In genomic region chr12:95217377-95218163, GRCh38 we compare ENCODE assay signal across 8 cellular contexts. TPM values are rescaled to one million over a fixed set of nuclear protein-coding genes. Genes with fewer than 3 reads are reported as not detected.
A peak's percentile ranks its signal among the peaks of the same experiment; 100 is the strongest.
DNase-seq lines count a peak whose midpoint lies in the region; ATAC-seq and TF ChIP-seq lines count a peak whose summit lies in the region.

Gene FGD6, minus strand, starts transcription at chr12:95217467. Its CDS starts 227 bp downstream, at chr12:95217240.
Gene VEZT, plus strand, starts transcription at chr12:95217807. Its CDS starts 44 bp downstream, at chr12:95217851.

- peak within 1 kb of the TSS; percentile 92 for H3K14ac ChIP-seq in IMR-90 (replicated peaks; ENCODE audit: low read depth, low read length)

- H3K56ac ChIP-seq in IMR-90 (ENCODE audit: extremely low read depth, insufficient read depth, low read length), result peak within 1 kb of the TSS; percentile 78

- peak within 1 kb of the TSS; percentile 92 for H3K23ac ChIP-seq in IMR-90 (ENCODE audit: low read depth, low read length)

- peak within 1 kb of the TSS; percentile 93 for H2BK5ac ChIP-seq in IMR-90 (ENCODE audit: low read depth, low read length, poor library complexity, severe bottlenecking)

- dilution Hi-C loops in IMR-90 (cut with HindIII; ENCODE audit: low sequenced_read_pairs, unreplicated experiment), result no loop called here

- H3K27ac ChIP-seq in IMR-90 (ENCODE audit: insufficient read depth, low read length) (peak within 1 kb of the TSS; percentile 77), OCI-LY7 (ENCODE audit: low read depth, low read length, poor library complexity, severe bottlenecking) (peak within 1 kb of the TSS; percentile 82)

- peak; percentile 81 for TF ChIP-seq RAD21 in IMR-90 (IDR thresholded peaks at IDR 0.05; ENCODE audit: low read length)

- intact Hi-C loops in IMR-90 (cut with micrococcal nuclease), result loop anchor here (1.0 to 5.0 kb wide), 6 partner anchors 50 to 317 kb away; partner anchors contain the start of genes METAP2 and NR2C1
- intact Hi-C loops in OCI-LY7 (cut with micrococcal nuclease; ENCODE audit: unreplicated experiment), result loop anchor here (1.0 to 2.0 kb wide), 5 partner anchors 100 to 317 kb away; partner anchors contain the start of genes METAP2 and NR2C1

- H4K20me1 ChIP-seq in IMR-90 (ENCODE audit: insufficient read depth, low read length) (peaks cover 14% of the 10 kb centered on the region), OCI-LY7 (ENCODE audit: insufficient read depth, low read length) (peaks cover 3% of the 10 kb centered on the region; the same call in 1 of the 2 replicates)

- H2AK9ac ChIP-seq in IMR-90 (replicated peaks; ENCODE audit: low read depth, low read length, poor library complexity), result peak within 1 kb of the TSS; percentile 99

- H3K79me1 ChIP-seq in IMR-90 (ENCODE audit: low read depth in 1 of 2, low read length in 2 of 2), result peaks cover 11 to 54% of the 10 kb centered on the region in 2 experiments

- H3K4me2 ChIP-seq in IMR-90 (ENCODE audit: low read depth, low read length) (peak within 1 kb of the TSS; percentile 100), OCI-LY7 (ENCODE audit: low read length) (peak within 1 kb of the TSS; percentile 89)

- H2BK120ac ChIP-seq in IMR-90 (ENCODE audit: low read depth, low read length), result peak within 1 kb of the TSS; percentile 81

- peak within 1 kb of the TSS; percentile 71 for H4K5ac ChIP-seq in IMR-90 (ENCODE audit: low read depth, low read length)

- BruUV-seq in IMR-90 (replicated peaks; lab: Mats Ljungman, UMichigan), result no TSS peak
- no TSS peak for BruUV-seq in OCI-LY7 (replicated peaks; lab: Mats Ljungman, UMichigan)

- peaks cover 5% of the 10 kb centered on the region for H3K9me1 ChIP-seq in IMR-90 (ENCODE audit: insufficient read depth, low read length)

- DNase-seq in DMS153 (lab: John Stamatoyannopoulos, UW) (peak; percentile 99), IMR-90 (peak; percentile 99), OCI-LY7 (ENCODE audit: low spot score) (peak; percentile 100), activated T-cell treated with anti-CD3 and anti-CD28 coated beads for 48 hours (ENCODE audit: low read depth) (peak; percentile 94), epithelial cell of esophagus (ENCODE audit: low read depth) (peak; percentile 100)
- DNase-seq in stimulated activated CD8-positive, alpha-beta memory T cell treated with anti-CD3 and anti-CD28 coated beads, Interleukin-4, amount 100 ng/mL, for 1 hour (ENCODE audit: low read depth in 2 of 2, low spot score in 1 of 2), result peak; percentile 88 to 95

- H2AK5ac ChIP-seq in IMR-90 (ENCODE audit: low read depth, low read length), result peak within 1 kb of the TSS; percentile 72

- in situ Hi-C loops in IMR-90 (cut with MboI; ENCODE audit: low sequenced_read_pairs), result no loop called here

- H3K9me3 ChIP-seq in IMR-90 (ENCODE audit: control insufficient read depth, insufficient read depth, low read length) (no peaks in the 10 kb centered on the region), OCI-LY7 (ENCODE audit: low read length) (peaks cover 4% of the 10 kb centered on the region; the same call in 1 of the 2 replicates), mononuclear cell (ENCODE audit: low read depth, low read length) (no peaks in the 10 kb centered on the region)

- H3K4ac ChIP-seq in IMR-90 (ENCODE audit: low read depth, low read length), result peak within 1 kb of the TSS; percentile 96

- H3K18ac ChIP-seq in IMR-90 (ENCODE audit: low read depth, low read length), result peak within 1 kb of the TSS; percentile 74

- peaks cover 92% of the 10 kb centered on the region for H3K79me2 ChIP-seq in OCI-LY7 (ENCODE audit: insufficient read depth, low read depth, low read length)

- TF ChIP-seq CTCF in IMR-90 (conservative IDR thresholded peaks at IDR 0.05; ENCODE audit: low read depth, low read length) (peak; percentile 87), OCI-LY7 (conservative IDR thresholded peaks at IDR 0.05; ENCODE audit: low read length) (peak; percentile 76), epithelial cell of esophagus (IDR thresholded peaks at IDR 0.05; ENCODE audit: insufficient read depth, low read depth, low read length, missing control alignments) (peak; percentile 56)

- POLR2A ChIA-PET in IMR-90 (lab: Charles Lee; ENCODE audit: unreplicated experiment), result interaction anchor here (0.7 kb wide), 1 partner anchor 30 kb away, joined by 4 read pairs; no protein-coding TSS in a partner anchor
- POLR2A ChIA-PET in OCI-LY7 (lab: Charles Lee), result interaction anchor here (0.6 to 4.9 kb wide), 8 partner anchors 8 to 175 kb away, joined by 3 to 44 read pairs (median 4); no protein-coding TSS in a partner anchor

- CTCF ChIA-PET in IMR-90 (lab: Yijun Ruan, JAX) (interaction anchor here (0.6 to 2.7 kb wide), 9 partner anchors 8 to 128 kb away, joined by 3 to 12 read pairs (median 4); no protein-coding TSS in a partner anchor), OCI-LY7 (lab: Charles Lee; ENCODE audit: unreplicated experiment) (no interaction called here)

- peak within 1 kb of the TSS; percentile 44 for H2BK20ac ChIP-seq in IMR-90 (ENCODE audit: low read depth, low read length)

- peak; percentile 76; the same call in 1 of the 2 replicates for TF ChIP-seq POLR2A in IMR-90 (IDR thresholded peaks at IDR 0.05; ENCODE audit: low read depth, low read length)

- H4K91ac ChIP-seq in IMR-90 (ENCODE audit: insufficient read depth, low read depth, low read length), result peak within 1 kb of the TSS; percentile 80

- peak within 1 kb of the TSS; percentile 71; the same call in 2 of the 3 replicates for H2BK15ac ChIP-seq in IMR-90 (ENCODE audit: low read depth, low read length)

- H3K36me3 ChIP-seq in IMR-90 (ENCODE audit: control insufficient read depth, insufficient read depth, low read length) (no peaks in the 10 kb centered on the region), OCI-LY7 (ENCODE audit: insufficient read depth, low read length) (peaks cover 19% of the 10 kb centered on the region)

- H2AFZ ChIP-seq in IMR-90 (replicated peaks; ENCODE audit: low read length, poor library complexity), result peak within 1 kb of the TSS; percentile 98
- peak within 1 kb of the TSS; percentile 75 for H2AFZ ChIP-seq in OCI-LY7 (ENCODE audit: low read length)

- H3K4me1 ChIP-seq in IMR-90 (ENCODE audit: control insufficient read depth, insufficient read depth, low read length) (0 out of 2 replicates have a peak, but pooled peaks cover 2% of the 10 kb centered on the region), OCI-LY7 (ENCODE audit: insufficient read depth, low read length, poor library complexity, severe bottlenecking) (peaks cover 43% of the 10 kb centered on the region), mononuclear cell (ENCODE audit: insufficient read depth, low read length) (peaks cover 22% of the 10 kb centered on the region)

- H3K9me2 ChIP-seq in OCI-LY7 (ENCODE audit: insufficient read depth, low read length), result no peaks in the 10 kb centered on the region

- peak within 1 kb of the TSS; percentile 81 for H3K4me3 ChIP-seq in IMR-90 (ENCODE audit: insufficient read depth, low read depth, low read length)
- H3K4me3 ChIP-seq in OCI-LY7 (ENCODE audit: low read depth, low read length, poor library complexity, severe bottlenecking), result peak within 1 kb of the TSS; percentile 85
- peak within 1 kb of the TSS; percentile 88 for H3K4me3 ChIP-seq in epithelial cell of esophagus (ENCODE audit: low read length)
- H3K4me3 ChIP-seq in mononuclear cell (ENCODE audit: low read length), result peak within 1 kb of the TSS; percentile 92

- H3K9ac ChIP-seq in IMR-90 (ENCODE audit: low read depth, low read length), result peak within 1 kb of the TSS; percentile 75

- 0% methylated on average over 36 of the region's 76 CpGs; no CpG with 5 or more reads in 1 of the 2 experiments for WGBS in IMR-90 (ENCODE audit: extremely low coverage in 2 of 2, insufficient read length in 1 of 2), 2 experiments

- ATAC-seq in GM21528 (IDR thresholded peaks at IDR 0.05; ENCODE audit: low FRiP score, unreplicated experiment) (peak; percentile 95), IMR-90 (ENCODE audit: low read depth) (peak; percentile 93)

- peak within 1 kb of the TSS; percentile 22 to 97 for H4K8ac ChIP-seq in IMR-90 (ENCODE audit: low read depth in 2 of 2, low read length in 2 of 2)

- H3K27me3 ChIP-seq in IMR-90 (ENCODE audit: control insufficient read depth, insufficient read depth, low read length) (no peaks in the 10 kb centered on the region), mononuclear cell (ENCODE audit: insufficient read depth, low read length) (no peaks in the 10 kb centered on the region)

TF ChIP-seq in IMR-90, 13 proteins besides CTCF, POLR2A, EP300 and RAD21 (continues in another document):
- peak; percentile 81 for TF ChIP-seq USF2 (IDR thresholded peaks at IDR 0.05; ENCODE audit: low read depth, low read length)
- TF ChIP-seq RFX5 (IDR thresholded peaks at IDR 0.05; ENCODE audit: low read depth, low read length), result no peak
- TF ChIP-seq RCOR1 (IDR thresholded peaks at IDR 0.05; ENCODE audit: insufficient replicate concordance, low read length), result peak; percentile 6
- TF ChIP-seq ELK1 (IDR thresholded peaks at IDR 0.05; ENCODE audit: borderline replicate concordance, low read depth, low read length), result no peak

RNA-seq across cellular contexts. Expression of gene FGD6, which starts in this region (rescaled TPM):
- 9.5 and 9.7 TPM in 2 replicates for total RNA-seq in IMR-90 (2012; rRNA removed)
- polyA plus RNA-seq in IMR-90 (2012; rRNA removed), result 2.0 and 2.6 TPM in 2 replicates
- polyA plus RNA-seq in IMR-90 (2012; cell fraction: cytosol; rRNA removed), result 0.42 and 0.52 TPM in 2 replicates
- 1.0 and 11.0 TPM in 2 replicates for polyA plus RNA-seq in IMR-90 (2012; cell fraction: nucleus; rRNA removed; ENCODE audit: low replicate concordance)
- 5.6 and 7.3 TPM in 2 replicates for total RNA-seq in OCI-LY7 (2014; rRNA removed; shearing (Covaris generic))
- total RNA-seq in OCI-LY7 (2022), result 7.8 and 11.2 TPM in 2 replicates
- 5.2 TPM for total RNA-seq in mononuclear cell

RNA-seq across cellular contexts. Expression of gene VEZT, which starts in this region (rescaled TPM):
- total RNA-seq in IMR-90 (2012; rRNA removed), result 83.6 and 90.2 TPM in 2 replicates
- polyA plus RNA-seq in IMR-90 (2012; rRNA removed), result 44.6 and 54.5 TPM in 2 replicates
- polyA plus RNA-seq in IMR-90 (2012; cell fraction: cytosol; rRNA removed), result 11.2 and 16.4 TPM in 2 replicates
- polyA plus RNA-seq in IMR-90 (2012; cell fraction: nucleus; rRNA removed; ENCODE audit: low replicate concordance), result 5.8 and 62.0 TPM in 2 replicates
- 52.5 and 57.7 TPM in 2 replicates for total RNA-seq in OCI-LY7 (2014; rRNA removed; shearing (Covaris generic))
- total RNA-seq in OCI-LY7 (2022), result 77.1 and 93.5 TPM in 2 replicates
- 93.5 TPM for total RNA-seq in mononuclear cell

Comparison
In these comparisons a context has a peak if more than half of its experiments do, and no peak if none do; other contexts are left out.
1. Peak in every context shown above with its lines: DNase-seq, ATAC-seq, H3K4me3 ChIP-seq and H3K27ac ChIP-seq.